ENCODE assay signal across 13 cellular contexts in genomic region chr1:165564561-165564960, GRCh38. TPM values are rescaled to one million over a fixed set of nuclear protein-coding genes. Genes with fewer than 3 reads are reported as not detected.
"Had no signal": no experiment of that assay in that cellular context is flagged by ENCODE, and none has a peak within 500 bp of the region (broad histone marks: within the 10 kb centered on the region; RNA-seq: fewer than 3 reads in every experiment).

No MANE protein-coding gene starts in this region.

- DNase-seq: activated CD4-positive, alpha-beta T cell treated with anti-CD3 and anti-CD28 coated beads, Interleukin-2, amount 50 U/mL, for 48 hours; activated CD4-positive, CD25-positive, alpha-beta regulatory T cell treated with anti-CD3 and anti-CD28 coated beads, Interleukin-2, amount 50 U/mL, for 72 hours; activated CD8-positive, alpha-beta memory T cell treated with anti-CD3 and anti-CD28 coated beads, Interleukin-2, amount 10 ng/mL, durations not matched to agents 7 days and 5 days; activated effector memory CD4-positive, alpha-beta T cell treated with Interleukin-2 at 50 U/mL for 16 hours; activated T-cell treated with anti-CD3 and anti-CD28 coated beads, Interleukin-2, amount 50 U/mL, for 24 hours; effector memory CD4-positive, alpha-beta T cell; hypothalamus; mucosa of descending colon; naive thymus-derived CD8-positive, alpha-beta T cell had no signal

- ATAC-seq: activated CD8-positive, alpha-beta memory T cell treated with anti-CD3 and anti-CD28 coated beads, Interleukin-2, amount 10 ng/mL, durations not matched to agents 7 days and 5 days; mucosa of descending colon; naive thymus-derived CD8-positive, alpha-beta T cell had no signal

RNA-seq across cellular contexts. Expression of gene LRRC52, which starts 20.8 kb away (rescaled TPM):
- total RNA-seq: activated CD8-positive, alpha-beta memory T cell treated with anti-CD3 and anti-CD28 coated beads, Interleukin-2, amount 10 ng/mL, durations not matched to agents 7 days and 5 days; lung microvascular endothelial cell; naive thymus-derived CD8-positive, alpha-beta T cell; smooth muscle cell; T-helper 2 cell treated with Interferon-gamma antibody and Interleukin-4, amounts not matched to agents 100 ng/mL and 5 ng/mL, for 36 hours; tibial nerve had no signal
